In the genomic region with DNA sequence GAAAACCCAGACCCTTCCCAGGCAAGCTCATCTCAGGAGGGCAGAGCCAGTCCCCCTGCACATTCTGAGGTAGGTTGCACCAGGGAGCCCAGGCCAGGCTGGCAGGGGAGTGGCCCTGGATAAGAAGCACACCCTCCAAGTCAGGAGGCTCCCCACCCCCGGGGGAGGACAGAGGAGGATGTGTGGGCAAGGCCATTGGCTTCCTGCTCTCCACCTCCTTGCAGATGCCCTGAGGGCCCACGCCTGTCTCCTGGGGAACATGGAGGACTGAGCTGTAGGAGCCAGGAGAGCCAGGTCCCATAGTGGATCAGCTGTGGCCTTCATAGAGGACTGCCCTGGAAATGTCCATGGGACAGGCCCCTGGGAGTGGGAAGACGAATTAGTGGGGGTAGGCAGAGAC, we compare ENCODE assay signal across 22 cellular contexts.
"Had no signal": no experiment of that assay in that cellular context is flagged by ENCODE, and none has a peak within 500 bp of the region (broad histone marks: within the 10 kb centered on the region; RNA-seq: fewer than 3 reads in every experiment).

No MANE protein-coding gene starts in this region.

- H3K27me3 ChIP-seq: adrenal gland, ascending aorta, brain microvascular endothelial cell, colonic mucosa, tibial nerve had no signal

- H3K4me1 Mint-ChIP-seq: neural crest cell had no signal

- H3K4me1 ChIP-seq: ascending aorta, left lung, prostate gland, uterus had no signal

- H3K27ac ChIP-seq: adrenal gland, ascending aorta, brain microvascular endothelial cell, colonic mucosa, left lung, prostate gland, skin epidermis, tibial nerve, uterus had no signal

- H3K36me3 ChIP-seq: adrenal gland, ascending aorta, brain microvascular endothelial cell, colonic mucosa, left lung, prostate gland, tibial nerve, uterus had no signal

- H3K4me3 Mint-ChIP-seq: activated naive CD8-positive, alpha-beta T cell; naive thymus-derived CD4-positive, alpha-beta T cell; neural crest cell; stimulated activated naive CD8-positive, alpha-beta T cell treated with anti-CD3 and anti-CD28 coated beads, Interleukin-15, Interleukin-2, amounts not matched to agents 100 ng/mL and 50 ng/mL, for 24 hours had no signal

- H3K27ac Mint-ChIP-seq: activated naive CD8-positive, alpha-beta T cell; naive thymus-derived CD4-positive, alpha-beta T cell; stimulated activated naive CD8-positive, alpha-beta T cell treated with anti-CD3 and anti-CD28 coated beads, Interleukin-15, Interleukin-2, amounts not matched to agents 100 ng/mL and 50 ng/mL, for 24 hours had no signal

- H3K4me3 ChIP-seq: adrenal gland, ascending aorta, colonic mucosa, left lung, lung, prostate gland, skin epidermis, tibial nerve, uterus had no signal

- ATAC-seq: left lung; naive thymus-derived CD4-positive, alpha-beta T cell; right cardiac atrium had no signal

- DNase-seq: activated naive CD4-positive, alpha-beta T cell; activated T-cell treated with anti-CD3 and anti-CD28 coated beads, Interleukin-2, amount 50 U/mL, for 1 hour; brain microvascular endothelial cell; central memory CD4-positive, alpha-beta T cell; colonic mucosa; foreskin fibroblast; kidney glomerular epithelial cell; naive thymus-derived CD4-positive, alpha-beta T cell; right cardiac atrium; stimulated activated CD4-positive, alpha-beta T cell treated with anti-CD3 and anti-CD28 coated beads, Interleukin-1b, Interleukin-23, amount 100 ng/mL, for 48 hours; substantia nigra; uterus had no signal

- H3K9me3 ChIP-seq: colonic mucosa, prostate gland had no signal
